8 cellular contexts compared by ENCODE assay signal in genomic region chr6:134318396-134319281, GRCh38.
DNase-seq lines count a peak whose midpoint lies in the region; ATAC-seq, FAIRE-seq and TF ChIP-seq lines count a peak whose summit lies in the region.

No MANE protein-coding gene starts in this region.

- peak overlapping the region; percentile 65 for H3K4me3 ChIP-seq in astrocyte of the cerebellum (ENCODE audit: low read depth, low read length)

- in situ Hi-C loops in astrocyte of the cerebellum (cut with HindIII; ENCODE audit: low sequenced_read_pairs), result no loop called here

- ATAC-seq in stimulated activated naive CD8-positive, alpha-beta T cell treated with anti-CD3 and anti-CD28 coated beads, Interleukin-15, Interleukin-2, amounts not matched to agents 100 U/mL and 50 U/mL, for 24 hours, result no peak
- no peak for ATAC-seq in HG03097 (IDR thresholded peaks at IDR 0.05; ENCODE audit: low FRiP score, unreplicated experiment)

- TF ChIP-seq CTCF in astrocyte of the cerebellum (IDR thresholded peaks at IDR 0.05; ENCODE audit: low read depth, low read length, missing control alignments), result no peak

- H3K27me3 Mint-ChIP-seq in stimulated activated naive CD8-positive, alpha-beta T cell treated with anti-CD3 and anti-CD28 coated beads, Interleukin-15, Interleukin-2, amounts not matched to agents 100 ng/mL and 50 ng/mL, for 24 hours, result peaks cover 43% of the 10 kb centered on the region

- DNase-seq in stimulated activated naive CD8-positive, alpha-beta T cell treated with anti-CD3 and anti-CD28 coated beads, Interleukin-15, Interleukin-2, amounts not matched to agents 100 U/mL and 50 U/mL, for 24 hours, result no peak
- DNase-seq in astrocyte of the cerebellum (ENCODE audit: low read depth), result no peak
- peak; percentile 57 for DNase-seq in medulla oblongata (ENCODE audit: extremely low spot score)
- DNase-seq in HTR-8/SVneo (ENCODE audit: insufficient read length, low spot score), result no peak
- no peak for DNase-seq in effector CD8-positive, alpha-beta T cell (lab: John Stamatoyannopoulos, UW)
- no peak for DNase-seq in NCI-H1417 (lab: John Stamatoyannopoulos, UW)

- peaks cover 15% of the 10 kb centered on the region for H3K4me1 Mint-ChIP-seq in stimulated activated naive CD8-positive, alpha-beta T cell treated with anti-CD3 and anti-CD28 coated beads, Interleukin-15, Interleukin-2, amounts not matched to agents 100 ng/mL and 50 ng/mL, for 24 hours (ENCODE audit: low read depth)

- no peaks in the 10 kb centered on the region for H3K36me3 Mint-ChIP-seq in stimulated activated naive CD8-positive, alpha-beta T cell treated with anti-CD3 and anti-CD28 coated beads, Interleukin-15, Interleukin-2, amounts not matched to agents 100 ng/mL and 50 ng/mL, for 24 hours (ENCODE audit: low read depth)

- H3K27ac Mint-ChIP-seq in stimulated activated naive CD8-positive, alpha-beta T cell treated with anti-CD3 and anti-CD28 coated beads, Interleukin-15, Interleukin-2, amounts not matched to agents 100 ng/mL and 50 ng/mL, for 24 hours, result no peak overlapping the region

- FAIRE-seq in HTR-8/SVneo (lab: Jason Lieb, UNC), result no peak

- peaks cover 7% of the 10 kb centered on the region for H3K9me3 Mint-ChIP-seq in stimulated activated naive CD8-positive, alpha-beta T cell treated with anti-CD3 and anti-CD28 coated beads, Interleukin-15, Interleukin-2, amounts not matched to agents 100 ng/mL and 50 ng/mL, for 24 hours

- H3K4me3 Mint-ChIP-seq in stimulated activated naive CD8-positive, alpha-beta T cell treated with anti-CD3 and anti-CD28 coated beads, Interleukin-15, Interleukin-2, amounts not matched to agents 100 ng/mL and 50 ng/mL, for 24 hours, result peak overlapping the region; percentile 82
